Comparison of ENCODE assay signal across 9 cellular contexts in the genomic region with DNA sequence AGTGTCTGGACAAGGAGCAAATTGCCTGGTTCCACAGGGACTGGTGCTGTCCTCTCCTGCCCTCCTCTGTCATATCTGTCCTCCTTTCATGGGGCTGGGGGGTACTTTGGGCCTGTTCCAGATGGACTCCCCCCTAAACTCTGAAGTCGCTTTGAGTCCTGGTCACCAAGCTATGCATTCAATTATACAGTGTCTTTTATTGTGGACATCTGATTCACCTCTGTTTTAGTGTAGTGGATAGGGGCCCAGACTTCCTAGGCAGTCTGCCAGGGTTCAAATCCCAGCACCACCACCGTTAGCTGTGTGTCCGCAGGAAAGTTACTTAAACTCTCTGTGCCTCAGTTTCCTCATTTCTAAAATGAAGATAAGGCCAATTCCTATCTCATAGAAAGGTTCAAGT.
"Had no signal": no experiment of that assay in that cellular context is flagged by ENCODE, and none has a peak within 500 bp of the region (broad histone marks: within the 10 kb centered on the region; RNA-seq: fewer than 3 reads in every experiment).

No MANE protein-coding gene starts in this region.

- ATAC-seq: GM23338, HCT116 had no signal

- H3K4me2 ChIP-seq: GM23338 had no signal

- FAIRE-seq: H54 had no signal

- H3K9ac ChIP-seq: GM23248 had no signal

- H3K4me1 ChIP-seq: HAP-1 had no signal

- DNase-seq: GM23248, GOT3, H9, HCEC 1CT, HFFc6 had no signal

- H3K36me3 ChIP-seq: HAP-1 had no signal

- H3K9me3 ChIP-seq: HAP-1 had no signal

- H2AFZ ChIP-seq: GM23248, GM23338 had no signal

- H3K4me3 ChIP-seq: GM23248, GM23338, HAP-1 had no signal

- H3K27ac ChIP-seq: GM23248 had no signal
